ENCODE assay signal across 9 cellular contexts in the genomic region with DNA sequence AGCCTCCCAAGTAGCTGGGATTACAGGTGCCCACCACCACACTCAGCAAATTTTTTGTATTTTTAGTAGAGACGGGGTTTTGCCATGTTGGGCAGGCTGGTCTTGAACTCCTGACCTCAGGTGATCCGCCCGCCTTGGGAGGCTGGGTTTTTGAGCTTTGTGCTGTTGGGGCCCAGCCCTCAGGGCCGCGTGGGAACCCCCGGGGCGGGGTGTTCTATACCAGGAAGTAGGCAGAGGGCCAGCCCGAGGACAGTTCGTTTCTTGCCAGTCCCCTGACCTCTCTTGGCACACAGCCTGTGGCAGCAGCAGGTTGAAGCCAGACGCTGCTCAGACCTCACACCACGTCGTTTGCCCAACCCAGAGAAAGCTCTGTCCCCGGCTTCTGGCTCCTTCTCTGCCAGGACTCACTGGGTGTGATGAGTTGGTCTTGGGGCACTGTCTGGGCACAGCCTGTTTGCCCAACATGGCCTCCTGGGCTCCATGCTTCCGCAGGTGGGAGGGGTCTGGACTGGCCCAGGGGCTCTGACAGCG. TPM values are rescaled to one million over a fixed set of nuclear protein-coding genes. Genes with fewer than 3 reads are reported as not detected.
DNase-seq lines count a peak whose midpoint lies in the region; TF ChIP-seq lines count a peak whose summit lies in the region.
"Had no signal": no experiment of that assay in that cellular context is flagged by ENCODE, and none has a peak within 500 bp of the region (broad histone marks: within the 10 kb centered on the region; RNA-seq: fewer than 3 reads in every experiment).

No MANE protein-coding gene starts in this region.

- TF ChIP-seq CTCF in 22Rv1 (IDR thresholded peaks at IDR 0.05): no peak
- TF ChIP-seq CTCF in OCI-LY7 (conservative IDR thresholded peaks at IDR 0.05; ENCODE audit: low read length): no peak

- in situ Hi-C loops in KBM-7 (cut with MboI; ENCODE audit: low pct_unique_long_range_greater_than_20kb, low sequenced_read_pairs): no loop called here

- no peaks in the 10 kb centered on the region for H3K9me3 ChIP-seq in OCI-LY7 (ENCODE audit: low read length)

- H3K4me2 ChIP-seq in OCI-LY7 (ENCODE audit: low read length): no peak overlapping the region

- CTCF ChIA-PET in OCI-LY7 (lab: Charles Lee; ENCODE audit: unreplicated experiment): interaction anchor here (0.7 kb wide), 1 partner anchor 8 kb away, joined by 3 read pairs; no protein-coding TSS in a partner anchor

- H3K27ac ChIP-seq in 22Rv1 (peak overlapping the region; percentile 81), OCI-LY7 (ENCODE audit: low read depth, low read length, poor library complexity, severe bottlenecking) (no peak overlapping the region)

- DNase-seq in KBM-7 (peak; percentile 11), dermis microvascular lymphatic vessel endothelial cell (ENCODE audit: low read depth in 2 of 2) (peak; percentile 58 to 76), mesenteric fat pad (ENCODE audit: low spot score) (peak; percentile 93), OCI-LY7 (ENCODE audit: low spot score) (no peak), GM03348 (ENCODE audit: low spot score) (no peak)
- no peak for DNase-seq in stimulated activated CD4-positive, alpha-beta T cell treated with anti-CD3 and anti-CD28 coated beads, Interleukin-2, amount 100 ng/mL, for 24 hours
- DNase-seq in NK-92 treated with Interleukin-12 subunit alpha and Interleukin-12 subunit beta, amount 100 ng/mL, for 24 hours (lab: John Stamatoyannopoulos, UW): no peak
- DNase-seq: NCI-H187 had no signal

- no peaks in the 10 kb centered on the region for H3K79me2 ChIP-seq in OCI-LY7 (ENCODE audit: insufficient read depth, low read depth, low read length)

- intact Hi-C loops in OCI-LY7 (cut with micrococcal nuclease; ENCODE audit: unreplicated experiment): no loop called here

- H3K9me2 ChIP-seq in OCI-LY7 (ENCODE audit: insufficient read depth, low read length): no peaks in the 10 kb centered on the region

- no peaks in the 10 kb centered on the region for H4K20me1 ChIP-seq in OCI-LY7 (ENCODE audit: insufficient read depth, low read length)

- peaks cover 7% of the 10 kb centered on the region for H3K4me1 ChIP-seq in OCI-LY7 (ENCODE audit: insufficient read depth, low read length, poor library complexity, severe bottlenecking)

- H3K4me3 ChIP-seq in OCI-LY7 (ENCODE audit: low read depth, low read length, poor library complexity, severe bottlenecking): no peak overlapping the region

- H3K36me3 ChIP-seq in OCI-LY7 (ENCODE audit: insufficient read depth, low read length): no peaks in the 10 kb centered on the region

- no peak overlapping the region for H2AFZ ChIP-seq in OCI-LY7 (ENCODE audit: low read length)

- POLR2A ChIA-PET in OCI-LY7 (lab: Charles Lee): no interaction called here

- BruUV-seq in OCI-LY7 (replicated peaks; lab: Mats Ljungman, UMichigan): no TSS peak

RNA-seq across cellular contexts. Expression of gene CHKA, which starts 24.9 kb away (rescaled TPM):
- total RNA-seq in dermis microvascular lymphatic vessel endothelial cell (22.0 and 37.0 TPM in 2 replicates), mesenteric fat pad (33.4 TPM), OCI-LY7 (2022) (44.4 and 47.2 TPM in 2 replicates)
- 36.1 and 38.9 TPM in 2 replicates for total RNA-seq in OCI-LY7 (2014; rRNA removed; shearing (Covaris generic))

Comparison
In these comparisons a context has a peak if more than half of its experiments do, and no peak if none do; other contexts are left out.
1. DNase-seq: peak in KBM-7 (single experiment), dermis microvascular lymphatic vessel endothelial cell (2 of 2) and mesenteric fat pad (single experiment); none in stimulated activated CD4-positive, alpha-beta T cell treated with anti-CD3 and anti-CD28 coated beads, Interleukin-2, amount 100 ng/mL, for 24 hours (0 of 2), OCI-LY7 (single experiment), NK-92 treated with Interleukin-12 subunit alpha and Interleukin-12 subunit beta, amount 100 ng/mL, for 24 hours (single experiment) and GM03348 (single experiment).